Comparison of ENCODE assay signal across 10 cellular contexts in the genomic region with DNA sequence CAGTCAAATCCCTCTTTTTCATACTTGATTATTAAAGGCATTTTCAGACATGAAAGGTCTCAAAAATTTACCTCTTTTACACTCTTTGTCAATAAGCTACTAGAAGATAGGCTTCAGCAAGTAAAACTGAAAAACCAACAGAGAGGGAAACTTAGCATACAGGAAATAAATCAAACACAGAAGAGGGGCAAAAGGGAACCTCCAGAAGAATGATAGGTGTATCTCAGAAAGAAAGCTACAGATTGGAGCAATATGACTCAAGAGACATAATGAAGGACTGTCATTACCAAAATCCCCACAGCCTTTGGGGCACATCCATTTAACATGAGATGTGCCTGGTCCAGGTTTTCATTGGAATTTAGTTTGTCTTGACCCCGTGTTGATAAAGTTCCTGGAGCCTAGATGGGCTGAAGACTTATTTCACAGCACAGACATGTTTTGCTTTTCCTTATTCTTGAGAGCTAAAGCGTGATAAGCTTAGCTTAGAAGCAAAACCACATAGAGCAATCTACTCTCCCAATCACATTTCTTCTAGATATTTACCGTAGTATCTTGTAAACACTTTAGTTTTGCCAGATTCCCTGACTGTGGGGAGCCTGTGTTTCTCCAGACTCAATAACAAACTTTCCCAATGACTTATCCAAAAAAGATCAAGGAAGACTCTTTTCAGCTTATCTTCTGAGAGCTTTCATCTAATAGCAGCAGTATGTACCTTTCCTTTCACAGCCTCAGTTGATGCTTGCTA. TPM values are rescaled to one million over a fixed set of nuclear protein-coding genes. Genes with fewer than 3 reads are reported as not detected.
A peak's percentile ranks its signal among the peaks of the same experiment; 100 is the strongest.
DNase-seq lines count a peak whose midpoint lies in the region; ATAC-seq and TF ChIP-seq lines count a peak whose summit lies in the region.
"Had no signal": no experiment of that assay in that cellular context is flagged by ENCODE, and none has a peak within 500 bp of the region (broad histone marks: within the 10 kb centered on the region; RNA-seq: fewer than 3 reads in every experiment).

No MANE protein-coding gene starts in this region.

- H3K4me2 ChIP-seq in smooth muscle cell: peak overlapping the region; percentile 50

- H3F3A ChIP-seq in smooth muscle cell (ENCODE audit: low read depth): peaks cover 27% of the 10 kb centered on the region

- no peak for TF ChIP-seq CTCF in smooth muscle cell (IDR thresholded peaks at IDR 0.05; ENCODE audit: borderline replicate concordance, insufficient read depth, poor library complexity, severe bottlenecking)

- peak overlapping the region; percentile 85 for H3K27ac ChIP-seq in smooth muscle cell (ENCODE audit: low read depth)
- H3K27ac ChIP-seq: VCaP had no signal

- ATAC-seq in activated T-cell treated with anti-CD3 and anti-CD28 coated beads, Interleukin-2, amount 50 U/mL, for 4 hours: peak; percentile 82 to 85
- peak; percentile 86 for ATAC-seq in HG02870 (IDR thresholded peaks at IDR 0.05; ENCODE audit: unreplicated experiment)
- peak in 2 of 4 experiments; percentile 15 to 32 for ATAC-seq in T-cell (replicated peaks in 1 of 4)

- H3K9ac ChIP-seq in smooth muscle cell (ENCODE audit: low read depth): peak overlapping the region; percentile 4

- no peaks in the 10 kb centered on the region for H3K27me3 Mint-ChIP-seq in activated T-cell treated with anti-CD3 and anti-CD28 coated beads, Interleukin-2, amount 50 U/mL, for 4 hours (ENCODE audit: low read depth)
- no peaks in the 10 kb centered on the region for H3K27me3 Mint-ChIP-seq in T-cell
- H3K27me3 Mint-ChIP-seq: IgD-negative memory B cell had no signal

- H2AFZ ChIP-seq in smooth muscle cell (ENCODE audit: low read depth): no peak overlapping the region

- no peaks in the 10 kb centered on the region for H3K9me3 ChIP-seq in smooth muscle cell (replicated peaks; ENCODE audit: low read depth)

- no peak for DNase-seq in activated T-cell treated with anti-CD3 and anti-CD28 coated beads, Interleukin-2, amount 50 U/mL, for 4 hours
- DNase-seq in activated T-cell treated with anti-CD3 and anti-CD28 coated beads, Interleukin-2, amount 50 U/mL, for 1 hour: no peak
- no peak for DNase-seq in T-cell
- no peak for DNase-seq in smooth muscle cell (lab: John Stamatoyannopoulos, UW; ENCODE audit: unreplicated experiment)
- DNase-seq in GF-D8 (lab: John Stamatoyannopoulos, UW): no peak
- no peak for DNase-seq in DMS114 treated with DMSO at 0.1 percent for 48 hours (lab: John Stamatoyannopoulos, UW; ENCODE audit: unreplicated experiment)
- DNase-seq in T1000 (lab: John Stamatoyannopoulos, UW): no peak

- H3K27ac Mint-ChIP-seq in T-cell: peak overlapping the region; percentile 77 to 84

- 36% methylated on average over 3 of the region's 3 CpGs for WGBS in smooth muscle cell (ENCODE audit: low lambda C conversion rate)

- H3K4me3 ChIP-seq in smooth muscle cell: no peak overlapping the region

- H3K4me1 Mint-ChIP-seq in activated T-cell treated with anti-CD3 and anti-CD28 coated beads, Interleukin-2, amount 50 U/mL, for 4 hours (ENCODE audit: low read depth): peaks cover 33% of the 10 kb centered on the region
- H3K4me1 Mint-ChIP-seq in T-cell: peaks cover 30 to 37% (median 34%) of the 10 kb centered on the region in 3 donors

- peaks cover 2% of the 10 kb centered on the region for H4K20me1 ChIP-seq in smooth muscle cell (ENCODE audit: low read depth)

- H3K9me3 Mint-ChIP-seq in activated T-cell treated with anti-CD3 and anti-CD28 coated beads, Interleukin-2, amount 50 U/mL, for 4 hours: no peaks in the 10 kb centered on the region
- no peaks in the 10 kb centered on the region for H3K9me3 Mint-ChIP-seq in T-cell
- H3K9me3 Mint-ChIP-seq: IgD-negative memory B cell had no signal

- CTCF ChIA-PET in T-cell (lab: Charles Lee): interaction anchor here (0.6 to 0.8 kb wide), 4 partner anchors 8 to 138 kb away, joined by 3 to 4 read pairs (median 3); no protein-coding TSS in a partner anchor

- no peaks in the 10 kb centered on the region for H3K27me3 ChIP-seq in smooth muscle cell (ENCODE audit: low read depth)

- H3K4me1 ChIP-seq in smooth muscle cell (ENCODE audit: low read depth): peaks cover 7% of the 10 kb centered on the region

- POLR2A ChIA-PET in T-cell (lab: Charles Lee): no interaction called here

- peaks cover 61% of the 10 kb centered on the region for H3K79me2 ChIP-seq in smooth muscle cell (ENCODE audit: low read depth)

- H3K36me3 Mint-ChIP-seq in activated T-cell treated with anti-CD3 and anti-CD28 coated beads, Interleukin-2, amount 50 U/mL, for 4 hours (ENCODE audit: insufficient read depth): peaks cover 21% of the 10 kb centered on the region
- H3K36me3 Mint-ChIP-seq in T-cell: peaks cover 27% of the 10 kb centered on the region

- H3K4me3 Mint-ChIP-seq in activated T-cell treated with anti-CD3 and anti-CD28 coated beads, Interleukin-2, amount 50 U/mL, for 4 hours: no peak overlapping the region
- H3K4me3 Mint-ChIP-seq in T-cell: no peak overlapping the region

- no peaks in the 10 kb centered on the region for H3K36me3 ChIP-seq in smooth muscle cell (ENCODE audit: low read depth)

RNA-seq across cellular contexts. Expression of a gene that starts 11.7 kb away (rescaled TPM):
- 10 to 100 TPM; 24.8 to 40.8 (median 26.6) TPM for total RNA-seq in activated T-cell treated with anti-CD3 and anti-CD28 coated beads, Interleukin-2, amount 50 U/mL, for 4 hours
- total RNA-seq in T-cell: 10 to 100 TPM; 26.0 to 39.3 (median 32.9) TPM
- total RNA-seq in smooth muscle cell: 34.6 and 44.2 TPM in 2 replicates
- polyA plus RNA-seq in smooth muscle cell: 25.6 and 36.0 TPM in 2 replicates
